Comparison of ENCODE assay signal across 19 cellular contexts in the genomic region with DNA sequence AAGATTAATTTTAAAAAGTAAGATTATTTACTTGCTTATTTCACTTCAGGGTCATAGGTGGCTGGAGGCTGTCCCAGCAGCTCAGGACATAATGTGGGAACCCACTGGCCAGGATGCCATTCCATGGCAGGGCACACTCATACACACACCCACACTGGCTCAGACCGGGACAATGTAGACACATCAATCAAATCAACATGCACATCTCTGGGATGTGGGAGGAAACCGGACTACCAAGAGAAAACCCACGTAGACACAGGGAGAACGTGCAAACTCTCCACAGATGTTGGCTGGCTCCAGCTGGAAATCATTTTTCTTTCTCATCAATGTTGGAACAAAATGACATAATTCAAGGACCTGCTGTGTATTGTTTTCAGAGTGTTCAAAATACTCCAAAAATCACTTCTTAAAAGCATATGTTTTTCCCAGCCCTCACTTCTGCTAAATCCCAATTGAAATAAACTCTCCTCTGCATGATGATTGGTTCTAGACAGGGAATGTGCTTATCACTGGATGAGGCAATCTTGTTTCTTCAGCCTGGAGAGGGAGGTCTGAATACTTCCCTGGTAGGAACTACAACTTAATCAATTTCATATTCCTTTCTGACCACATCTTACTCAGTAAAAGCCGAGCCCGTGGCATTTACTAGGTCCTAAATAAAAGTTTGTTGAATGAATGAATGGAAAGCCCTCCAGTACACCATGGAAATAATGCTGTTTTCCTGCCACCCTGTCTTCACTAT.
DNase-seq lines count a peak whose midpoint lies in the region; ATAC-seq and TF ChIP-seq lines count a peak whose summit lies in the region.
"Had no signal": no experiment of that assay in that cellular context is flagged by ENCODE, and none has a peak within 500 bp of the region (broad histone marks: within the 10 kb centered on the region; RNA-seq: fewer than 3 reads in every experiment).

No MANE protein-coding gene starts in this region.

- H3K4me3 ChIP-seq in choroid plexus epithelial cell (ENCODE audit: low read depth, low read length) (no peak overlapping the region), neuron (ENCODE audit: low read length) (no peak overlapping the region)
- H3K4me3 ChIP-seq: coronary artery, gastrocnemius medialis, SJSA1, uterus had no signal

- peaks cover 3% of the 10 kb centered on the region for H3K27me3 ChIP-seq in neuron (ENCODE audit: insufficient read depth, low read length)
- H3K27me3 ChIP-seq: brain microvascular endothelial cell, gastrocnemius medialis, SJSA1, uterus had no signal

- peak overlapping the region; percentile 13 for H2AFZ ChIP-seq in neuron (ENCODE audit: low read depth, low read length)

- no peaks in the 10 kb centered on the region for H3K36me3 ChIP-seq in neuron (ENCODE audit: insufficient read depth, low read length)
- H3K36me3 ChIP-seq: brain microvascular endothelial cell, gastrocnemius medialis, SJSA1, uterus had no signal

- no peaks in the 10 kb centered on the region for H3K9me3 ChIP-seq in neuron (ENCODE audit: low read length)
- H3K9me3 ChIP-seq: gastrocnemius medialis, SJSA1, uterus had no signal

- DNase-seq in AG20443 (ENCODE audit: low spot score) (peak; percentile 49), NCI-H226 (peak; percentile 45), choroid plexus epithelial cell (ENCODE audit: low read depth) (peak; percentile 58)
- no peak for DNase-seq in stimulated activated CD4-positive, alpha-beta T cell treated with anti-CD3 and anti-CD28 coated beads, Interleukin-2, amount 100 ng/mL, for 24 hours
- DNase-seq: activated CD4-positive, alpha-beta T cell treated with anti-CD3 and anti-CD28 coated beads for 1 hour; brain microvascular endothelial cell; gastrocnemius medialis; kidney glomerular epithelial cell; NCI-H1436 treated with DMSO at 0.1 percent for 48 hours; NCI-H2171; NCI-H774; PC-3; uterus had no signal

- no peak for TF ChIP-seq CTCF in choroid plexus epithelial cell (conservative IDR thresholded peaks at IDR 0.05; ENCODE audit: low read depth, low read length)

- no peaks in the 10 kb centered on the region for H3K4me1 ChIP-seq in neuron (ENCODE audit: insufficient read depth, low read length)
- H3K4me1 ChIP-seq: gastrocnemius medialis, SJSA1, uterus had no signal

- ATAC-seq in GM18511 (IDR thresholded peaks at IDR 0.05; ENCODE audit: unreplicated experiment), result no peak
- ATAC-seq in GM19467 (IDR thresholded peaks at IDR 0.05; ENCODE audit: unreplicated experiment), result no peak
- ATAC-seq in HG03571 (IDR thresholded peaks at IDR 0.05; ENCODE audit: unreplicated experiment), result no peak
- ATAC-seq: PC-3 had no signal

Comparison
In these comparisons a context has a peak if more than half of its experiments do, and no peak if none do; other contexts are left out.
1. DNase-seq: peak in AG20443 (single experiment), NCI-H226 (single experiment) and choroid plexus epithelial cell (single experiment); none in stimulated activated CD4-positive, alpha-beta T cell treated with anti-CD3 and anti-CD28 coated beads, Interleukin-2, amount 100 ng/mL, for 24 hours (0 of 2).